Comparison of ENCODE assay signal across 8 cellular contexts in the genomic region with DNA sequence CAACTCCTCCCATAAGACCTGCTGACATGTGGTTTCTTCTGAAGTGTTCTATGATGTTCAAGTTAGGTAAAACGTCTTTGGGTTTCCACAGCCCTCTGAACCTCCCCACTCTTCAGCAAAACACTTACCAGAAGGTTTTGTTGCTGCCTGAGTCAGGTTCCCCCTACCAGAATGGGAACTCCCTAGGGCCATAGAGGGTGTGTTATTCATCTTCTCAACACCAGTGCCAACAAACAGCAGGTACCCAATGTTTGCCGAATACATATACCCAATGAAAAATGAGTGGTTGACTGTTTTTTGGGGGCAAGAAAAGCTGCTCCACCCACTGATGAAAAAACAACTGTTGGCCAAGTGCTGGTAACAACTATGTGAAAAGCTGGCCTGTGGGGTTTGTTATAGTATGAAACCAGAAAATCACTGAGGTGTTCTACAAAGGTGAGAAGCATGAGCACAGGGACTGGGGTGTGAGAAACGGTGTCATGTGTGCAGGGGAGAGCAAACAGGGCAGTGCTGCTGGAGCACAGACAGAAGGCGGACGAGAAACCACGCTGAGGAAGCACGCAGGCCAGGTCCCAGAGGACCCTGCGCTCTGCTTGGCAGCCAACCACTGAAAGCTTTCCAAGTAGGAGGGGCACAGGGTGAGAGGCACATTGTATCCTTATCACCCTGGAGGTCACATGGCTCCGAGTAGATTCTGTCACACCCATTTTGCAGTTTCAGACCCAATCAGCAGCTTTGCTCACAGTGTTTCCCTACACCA. TPM values are rescaled to one million over a fixed set of nuclear protein-coding genes. Genes with fewer than 3 reads are reported as not detected.
DNase-seq lines count a peak whose midpoint lies in the region; ATAC-seq and TF ChIP-seq lines count a peak whose summit lies in the region.

No MANE protein-coding gene starts in this region.

- no peak overlapping the region; the same call in 1 of the 2 replicates for H3K4me3 ChIP-seq in GM12864 (ENCODE audit: low read depth, low read length)
- no peak overlapping the region for H3K4me3 ChIP-seq in NB4 (ENCODE audit: low read depth, low read length)

- peak; percentile 94 for ATAC-seq in GM21576 (IDR thresholded peaks at IDR 0.05; ENCODE audit: unreplicated experiment)

- TF ChIP-seq CTCF in GM12864 (IDR thresholded peaks at IDR 0.05; ENCODE audit: low read depth, low read length, missing control alignments) (no peak), NB4 (IDR thresholded peaks at IDR 0.05; ENCODE audit: low read depth, low read length) (no peak)

- peaks cover 55% of the 10 kb centered on the region for H3K36me3 Mint-ChIP-seq in activated T-cell treated with anti-CD3 and anti-CD28 coated beads, Interleukin-2, amount 50 U/mL, for 24 hours (ENCODE audit: low read depth)

- TF ChIP-seq POLR2A in NB4 (IDR thresholded peaks at IDR 0.05; ENCODE audit: extremely low read depth, insufficient read length): no peak

- peak overlapping the region; percentile 61 for H3K4me3 Mint-ChIP-seq in activated T-cell treated with anti-CD3 and anti-CD28 coated beads, Interleukin-2, amount 50 U/mL, for 24 hours

- DNase-seq in GM12864 (ENCODE audit: low read depth): peak; percentile 91
- DNase-seq in NB4 (ENCODE audit: low read depth): peak; percentile 64
- peak; percentile 47 for DNase-seq in activated T-cell treated with anti-CD3 and anti-CD28 coated beads, Interleukin-2, amount 50 U/mL, for 24 hours
- DNase-seq in medulla oblongata (ENCODE audit: extremely low spot score): peak; percentile 66
- peak; percentile 52 for DNase-seq in ureter (ENCODE audit: low spot score)
- no peak for DNase-seq in HPDE6-E6E7 (ENCODE audit: extremely low spot score)
- no peak for DNase-seq in NCI-H2196 (lab: John Stamatoyannopoulos, UW; ENCODE audit: unreplicated experiment)

- peaks cover 72% of the 10 kb centered on the region for H3K4me1 Mint-ChIP-seq in activated T-cell treated with anti-CD3 and anti-CD28 coated beads, Interleukin-2, amount 50 U/mL, for 24 hours (ENCODE audit: low read depth)

- peak overlapping the region; percentile 95 for H3K27ac Mint-ChIP-seq in activated T-cell treated with anti-CD3 and anti-CD28 coated beads, Interleukin-2, amount 50 U/mL, for 24 hours

- no peaks in the 10 kb centered on the region for H3K27me3 Mint-ChIP-seq in activated T-cell treated with anti-CD3 and anti-CD28 coated beads, Interleukin-2, amount 50 U/mL, for 24 hours

- peaks cover 2% of the 10 kb centered on the region for H3K9me3 Mint-ChIP-seq in activated T-cell treated with anti-CD3 and anti-CD28 coated beads, Interleukin-2, amount 50 U/mL, for 24 hours

RNA-seq across cellular contexts. Expression of a gene that starts 28.8 kb away (rescaled TPM):
- 12.5 TPM for total RNA-seq in ureter

Comparison
In these comparisons a context has a peak if more than half of its experiments do, and no peak if none do; other contexts are left out.
1. DNase-seq: peak in GM12864 (single experiment), NB4 (single experiment), activated T-cell treated with anti-CD3 and anti-CD28 coated beads, Interleukin-2, amount 50 U/mL, for 24 hours (single experiment), medulla oblongata (single experiment) and ureter (single experiment); none in HPDE6-E6E7 (single experiment) and NCI-H2196 (single experiment).